1 cellular context compared by ENCODE assay signal in genomic region chr19:1848399-1849131, GRCh38.
TF ChIP-seq lines count a peak whose summit lies in the region.

TSS of gene REXO1 (minus strand) at chr19:1848483. CDS start at chr19:1848358, 125 bp downstream.

TF ChIP-seq in K562, 482 proteins besides CTCF, POLR2A, EP300 and RAD21 (continued from another document and continues in another):
- TF ChIP-seq HINFP (tag; conservative IDR thresholded peaks at IDR 0.05; ENCODE audit: low read depth) (no peak), DEAF1 (CRISPR knock-in tag; IDR thresholded peaks at IDR 0.05) (0 out of 2 replicates have a peak, but pooled peaks have one; percentile 22), HDAC1 (IDR thresholded peaks at IDR 0.05) (no peak; a peak in 1 of 4 replicates), ZNF436 (CRISPR knock-in tag; IDR thresholded peaks at IDR 0.05) (no peak), SMAD2 (IDR thresholded peaks at IDR 0.05; ENCODE audit: low read depth, low read length) (no peak), SAFB2 (IDR thresholded peaks at IDR 0.05; ENCODE audit: borderline replicate concordance, low read depth, low read length, severe bottlenecking) (no peak), PYGO2 (tag; IDR thresholded peaks at IDR 0.05) (no peak), HBP1 (CRISPR knock-in tag; IDR thresholded peaks at IDR 0.05) (peak; percentile 49; the same call in 1 of the 2 replicates), ZNF318 (IDR thresholded peaks at IDR 0.05; ENCODE audit: borderline replicate concordance in 1 of 2, low read depth in 1 of 2) (no peak), ATF4 (CRISPR knock-in tag; IDR thresholded peaks at IDR 0.05) (0 out of 2 replicates have a peak, but pooled peaks have one; percentile 62), ZNF655 (CRISPR knock-in tag; IDR thresholded peaks at IDR 0.05) (no peak), THRA (IDR thresholded peaks at IDR 0.05) (no peak), MCM2 (IDR thresholded peaks at IDR 0.05; ENCODE audit: low read depth) (no peak), SNRNP70 (optimal IDR thresholded peaks at IDR 0.05; ENCODE audit: low read depth, low read length) (no peak), ZNF511 (CRISPR knock-in tag; IDR thresholded peaks at IDR 0.05) (peak; percentile 74; the same call in 1 of the 2 replicates), FOXK1 (CRISPR knock-in tag; IDR thresholded peaks at IDR 0.05; ENCODE audit: borderline replicate concordance) (no peak), ZNF134 (CRISPR knock-in tag; conservative IDR thresholded peaks at IDR 0.05) (0 out of 2 replicates have a peak, but pooled peaks have one; percentile 7), ZNF75A (CRISPR knock-in tag; IDR thresholded peaks at IDR 0.05) (no peak), SRSF3 (IDR thresholded peaks at IDR 0.05; ENCODE audit: insufficient read depth, low read length) (no peak), E2F4 (CRISPR knock-in tag; IDR thresholded peaks at IDR 0.05; ENCODE audit: low read depth) (0 out of 2 replicates have a peak, but pooled peaks have one; percentile 17), MLX (CRISPR knock-in tag; conservative IDR thresholded peaks at IDR 0.05) (no peak), ZBTB17 (CRISPR knock-in tag; IDR thresholded peaks at IDR 0.05) (0 out of 2 replicates have a peak, but pooled peaks have one; percentile 52), PHF21A (IDR thresholded peaks at IDR 0.05; ENCODE audit: borderline replicate concordance, low read depth) (no peak; the same call in 1 of the 2 replicates), ZNF354B (CRISPR knock-in tag; IDR thresholded peaks at IDR 0.05) (no peak), NFIX (CRISPR knock-in tag; IDR thresholded peaks at IDR 0.05; ENCODE audit: low read depth) (no peak), ID3 (CRISPR knock-in tag; IDR thresholded peaks at IDR 0.05) (no peak), ID3 (tag; IDR thresholded peaks at IDR 0.05) (peak; percentile 76), TSC22D4 (tag; IDR thresholded peaks at IDR 0.05) (no peak), MCM3 (IDR thresholded peaks at IDR 0.05) (no peak), PPARD (CRISPR knock-in tag; IDR thresholded peaks at IDR 0.05) (no peak), JUNB (CRISPR knock-in tag; conservative IDR thresholded peaks at IDR 0.05) (no peak), NELFE (IDR thresholded peaks at IDR 0.05; ENCODE audit: insufficient read depth, insufficient read length) (no peak), ARHGAP35 (IDR thresholded peaks at IDR 0.05; ENCODE audit: partially characterized antibody) (no peak), IRF9 (tag; IDR thresholded peaks at IDR 0.05) (no peak), NFYB (IDR thresholded peaks at IDR 0.05; ENCODE audit: extremely low read depth, insufficient read length) (no peak), HDAC6 (IDR thresholded peaks at IDR 0.05; ENCODE audit: low read depth, low read length) (no peak), ZNF146 (CRISPR knock-in tag; IDR thresholded peaks at IDR 0.05; ENCODE audit: unreplicated experiment) (no peak), PHF20 (IDR thresholded peaks at IDR 0.05; ENCODE audit: partially characterized antibody) (peak; percentile 75), ZKSCAN8 (CRISPR knock-in tag; IDR thresholded peaks at IDR 0.05) (peak; percentile 100), CSDE1 (IDR thresholded peaks at IDR 0.05) (no peak), SLC30A9 (CRISPR knock-in tag; IDR thresholded peaks at IDR 0.05) (no peak), EP400 (IDR thresholded peaks at IDR 0.05) (peak; percentile 56; the same call in 1 of the 2 replicates), U2AF2 (optimal IDR thresholded peaks at IDR 0.05; ENCODE audit: low read depth, low read length) (no peak)
